ENCODE assay signal across 8 cellular contexts in the genomic region with DNA sequence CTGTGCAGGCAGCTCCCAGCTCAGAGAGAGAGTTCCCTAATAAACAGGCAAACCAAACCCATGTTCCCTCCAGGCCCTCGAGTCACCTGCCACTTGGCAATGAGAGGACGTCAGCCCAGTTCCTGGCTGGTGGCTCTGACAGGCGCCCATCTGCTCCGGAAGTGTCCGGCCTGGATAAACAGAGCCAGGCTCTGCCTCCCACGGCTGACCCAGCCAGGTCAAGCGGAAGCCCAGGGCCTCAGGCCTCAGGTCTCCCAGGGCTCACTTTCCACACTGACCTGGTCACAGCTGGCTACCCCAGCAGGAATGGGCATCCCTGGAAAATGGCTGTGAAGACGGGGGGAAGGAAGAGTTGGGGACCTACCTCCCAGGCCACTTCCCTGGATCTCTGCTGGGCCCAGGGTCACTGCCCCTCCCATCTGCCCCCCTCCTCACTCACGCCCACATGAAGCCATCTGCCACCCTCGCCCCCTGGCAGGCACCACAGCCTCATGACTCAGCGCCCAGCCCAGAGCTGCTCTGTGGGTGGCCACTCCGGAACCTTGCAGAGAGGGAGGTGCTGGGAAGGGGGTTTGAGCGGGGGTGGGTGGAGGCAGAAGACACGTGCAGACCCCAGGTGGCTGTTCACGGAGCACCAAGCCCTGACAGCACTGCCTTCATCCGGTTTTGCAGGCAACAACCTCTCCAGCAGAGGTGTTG. TPM values are rescaled to one million over a fixed set of nuclear protein-coding genes. Genes with fewer than 3 reads are reported as not detected.
A peak's percentile ranks its signal among the peaks of the same experiment; 100 is the strongest.
DNase-seq lines count a peak whose midpoint lies in the region; ATAC-seq and TF ChIP-seq lines count a peak whose summit lies in the region.

No MANE protein-coding gene starts in this region.

- H3F3A ChIP-seq in GM23248 (ENCODE audit: insufficient read depth), result no peaks in the 10 kb centered on the region

- H3K79me2 ChIP-seq in GM23248 (ENCODE audit: insufficient read depth), result no peaks in the 10 kb centered on the region

- no peak overlapping the region for H3K27ac Mint-ChIP-seq in HFFc6

- peak overlapping the region; percentile 12 for H2BK15ac ChIP-seq in neuronal stem cell (ENCODE audit: low read length)

- H3K4me3 ChIP-seq in GM23248, result no peak overlapping the region
- H3K4me3 ChIP-seq in neuronal stem cell (ENCODE audit: low read length in 2 of 2), result no peak overlapping the region
- no peak overlapping the region for H3K4me3 ChIP-seq in coronary artery

- H3K9me2 ChIP-seq in GM23248 (ENCODE audit: insufficient read depth), result no peaks in the 10 kb centered on the region

- peaks cover 3% of the 10 kb centered on the region for H3K27me3 Mint-ChIP-seq in HFFc6 (ENCODE audit: insufficient read depth)

- no peak overlapping the region for H3K9ac ChIP-seq in GM23248
- no peak overlapping the region for H3K9ac ChIP-seq in neuronal stem cell (ENCODE audit: low read depth, low read length, poor library complexity)

- no peak overlapping the region for H3K14ac ChIP-seq in neuronal stem cell (ENCODE audit: low read length)

- peaks cover 45% of the 10 kb centered on the region for H3K4me1 Mint-ChIP-seq in HFFc6 (ENCODE audit: low read depth)

- H3K27me3 ChIP-seq in GM23248 (replicated peaks; ENCODE audit: insufficient read depth) (no peaks in the 10 kb centered on the region), neuronal stem cell (ENCODE audit: control insufficient read depth in 3 of 3, insufficient read depth in 3 of 3, low read depth in 1 of 3, low read length in 3 of 3) (peaks cover 0 to 17% (median 0%) of the 10 kb centered on the region in 3 experiments)

- H2AK5ac ChIP-seq in neuronal stem cell (ENCODE audit: low read depth, low read length), result peak overlapping the region; percentile 73

- WGBS in GM23248 (ENCODE audit: low coverage in 1 of 2, low lambda C conversion rate in 2 of 2, missing lambda C conversion rate in 2 of 2), 2 experiments, result 60% methylated on average over 16 of the region's 16 CpGs
- WGBS in neuronal stem cell (ENCODE audit: extremely low coverage in 2 of 2, insufficient read length in 2 of 2, insufficient replicate concordance in 1 of 2), 2 donors, result no CpG with 5 or more reads among the region's 16 CpGs

- H3K23ac ChIP-seq in neuronal stem cell (ENCODE audit: low read depth, low read length, poor library complexity), result no peak overlapping the region

- H3K36me3 Mint-ChIP-seq in HFFc6 (ENCODE audit: low read depth), result no peaks in the 10 kb centered on the region

- H2AFZ ChIP-seq in GM23248 (no peak overlapping the region), neuronal stem cell (ENCODE audit: low read length) (peak overlapping the region; percentile 24)

- H3K4me2 ChIP-seq in GM23248 (ENCODE audit: unreplicated experiment) (no peak overlapping the region), neuronal stem cell (ENCODE audit: insufficient read depth, low read length, poor library complexity, severe bottlenecking) (no peak overlapping the region)

- H2BK5ac ChIP-seq in neuronal stem cell (ENCODE audit: low read length), result no peak overlapping the region

- H3K9me3 ChIP-seq in GM23248 (ENCODE audit: low read depth), result no peaks in the 10 kb centered on the region
- no peaks in the 10 kb centered on the region for H3K9me3 ChIP-seq in neuronal stem cell (replicated peaks in 1 of 2; ENCODE audit: control insufficient read depth in 2 of 2, insufficient read depth in 1 of 2, low read depth in 1 of 2, low read length in 2 of 2)

- H4K20me1 ChIP-seq in GM23248 (ENCODE audit: insufficient read depth), result no peaks in the 10 kb centered on the region

- DNase-seq in GM23248 (peak; percentile 45), neuronal stem cell (ENCODE audit: low spot score) (no peak), coronary artery (ENCODE audit: low spot score) (no peak), HFFc6 (no peak), pons (ENCODE audit: low spot score) (no peak)
- DNase-seq in central memory CD4-positive, alpha-beta T cell, result peak; percentile 14

- peak overlapping the region; percentile 42 for H2BK12ac ChIP-seq in neuronal stem cell (ENCODE audit: low read length)

- H3K4me1 ChIP-seq in GM23248 (ENCODE audit: insufficient read depth), result peaks cover 18% of the 10 kb centered on the region
- peaks cover 4 to 10% of the 10 kb centered on the region in 2 donors for H3K4me1 ChIP-seq in neuronal stem cell (ENCODE audit: control insufficient read depth in 2 of 2, insufficient read depth in 1 of 2, low read depth in 1 of 2, low read length in 2 of 2)

- no peak overlapping the region for H4K91ac ChIP-seq in neuronal stem cell (ENCODE audit: low read depth, low read length, poor library complexity)

- H3K79me1 ChIP-seq in neuronal stem cell (ENCODE audit: low read depth, low read length), result no peaks in the 10 kb centered on the region

- H3K4ac ChIP-seq in neuronal stem cell (ENCODE audit: low read length), result no peak overlapping the region

- H2BK120ac ChIP-seq in neuronal stem cell (ENCODE audit: low read depth, low read length), result no peak overlapping the region

- ATAC-seq in SK-N-SH treated with all-trans-retinoic acid at 6 μM for 48 hours (peak; percentile 70), GM21526 (IDR thresholded peaks at IDR 0.05; ENCODE audit: low FRiP score, unreplicated experiment) (no peak)

- H3K36me3 ChIP-seq in GM23248 (ENCODE audit: low read depth) (no peaks in the 10 kb centered on the region), neuronal stem cell (replicated peaks in 1 of 2; ENCODE audit: control insufficient read depth in 2 of 2, insufficient read depth in 2 of 2, low read length in 2 of 2) (no peaks in the 10 kb centered on the region)

- no peak overlapping the region for H3K4me3 Mint-ChIP-seq in HFFc6

- in situ Hi-C loops in GM23248 (cut with MboI), result no loop called here

- H3K27ac ChIP-seq in GM23248 (no peak overlapping the region), neuronal stem cell (replicated peaks; ENCODE audit: low read length) (no peak overlapping the region), coronary artery (no peak overlapping the region)

- no peak overlapping the region for H4K8ac ChIP-seq in neuronal stem cell (ENCODE audit: low read depth, low read length)

- H3K18ac ChIP-seq in neuronal stem cell (ENCODE audit: low read length), result peak overlapping the region; percentile 74

- no peaks in the 10 kb centered on the region for H3K9me3 Mint-ChIP-seq in HFFc6

- TF ChIP-seq CTCF in coronary artery (IDR thresholded peaks at IDR 0.05) (no peak), HFFc6 (IDR thresholded peaks at IDR 0.05) (no peak)

TF ChIP-seq in SK-N-SH treated with all-trans-retinoic acid at 6 μM for 48 hours, 23 proteins besides CTCF, POLR2A, EP300 and RAD21:
- TF ChIP-seq, protein P1, sequence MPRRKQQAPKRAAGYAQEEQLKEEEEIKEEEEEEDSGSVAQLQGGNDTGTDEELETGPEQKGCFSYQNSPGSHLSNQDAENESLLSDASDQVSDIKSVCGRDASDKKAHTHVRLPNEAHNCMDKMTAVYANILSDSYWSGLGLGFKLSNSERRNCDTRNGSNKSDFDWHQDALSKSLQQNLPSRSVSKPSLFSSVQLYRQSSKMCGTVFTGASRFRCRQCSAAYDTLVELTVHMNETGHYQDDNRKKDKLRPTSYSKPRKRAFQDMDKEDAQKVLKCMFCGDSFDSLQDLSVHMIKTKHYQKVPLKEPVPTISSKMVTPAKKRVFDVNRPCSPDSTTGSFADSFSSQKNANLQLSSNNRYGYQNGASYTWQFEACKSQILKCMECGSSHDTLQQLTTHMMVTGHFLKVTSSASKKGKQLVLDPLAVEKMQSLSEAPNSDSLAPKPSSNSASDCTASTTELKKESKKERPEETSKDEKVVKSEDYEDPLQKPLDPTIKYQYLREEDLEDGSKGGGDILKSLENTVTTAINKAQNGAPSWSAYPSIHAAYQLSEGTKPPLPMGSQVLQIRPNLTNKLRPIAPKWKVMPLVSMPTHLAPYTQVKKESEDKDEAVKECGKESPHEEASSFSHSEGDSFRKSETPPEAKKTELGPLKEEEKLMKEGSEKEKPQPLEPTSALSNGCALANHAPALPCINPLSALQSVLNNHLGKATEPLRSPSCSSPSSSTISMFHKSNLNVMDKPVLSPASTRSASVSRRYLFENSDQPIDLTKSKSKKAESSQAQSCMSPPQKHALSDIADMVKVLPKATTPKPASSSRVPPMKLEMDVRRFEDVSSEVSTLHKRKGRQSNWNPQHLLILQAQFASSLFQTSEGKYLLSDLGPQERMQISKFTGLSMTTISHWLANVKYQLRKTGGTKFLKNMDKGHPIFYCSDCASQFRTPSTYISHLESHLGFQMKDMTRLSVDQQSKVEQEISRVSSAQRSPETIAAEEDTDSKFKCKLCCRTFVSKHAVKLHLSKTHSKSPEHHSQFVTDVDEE (CRISPR knock-in tag; IDR thresholded peaks at IDR 0.05), result 0 out of 2 replicates have a peak, but pooled peaks have one; percentile 43
- TF ChIP-seq OSR1 (CRISPR knock-in tag; IDR thresholded peaks at IDR 0.05), result no peak
TF ChIP-seq in SK-N-SH treated with all-trans-retinoic acid at 6 μM for 48 hours: peak in this region for 1.

RNA-seq across cellular contexts. Expression of gene DUSP5, which starts 37.4 kb away (rescaled TPM):
- total RNA-seq in GM23248 (2014; rRNA removed; shearing (Covaris generic)), result 17.8 and 18.0 TPM in 2 replicates
- 5.8 and 13.3 TPM in 2 replicates for polyA plus RNA-seq in GM23248 (2016; fragmentation: Nextera tagmentation; extraction: Ambion mirVana)
- 1.4 TPM for polyA plus RNA-seq in neuronal stem cell (2013, experiment 1 of 2)
- polyA plus RNA-seq in neuronal stem cell (2013, experiment 2 of 2), result 1.6 TPM
- total RNA-seq in HFFc6 (2021; fragmentation: NEBNext Ultra II Directional; extraction: Animal tissue kit (Norgen Biotek cat#: 25700)), result 10 to 100 TPM; 31.9 to 58.2 (median 35.0) TPM

Comparison
In these comparisons a context has a peak if more than half of its experiments do, and no peak if none do; other contexts are left out.
1. DNase-seq: peak in GM23248 (single experiment) and central memory CD4-positive, alpha-beta T cell (single experiment); none in neuronal stem cell (single experiment), coronary artery (single experiment), HFFc6 (single experiment) and pons (single experiment).